Comparison of ENCODE assay signal across 31 cellular contexts in genomic region chr10:80280071-80280800, GRCh38. TPM values are rescaled to one million over a fixed set of nuclear protein-coding genes. Genes with fewer than 3 reads are reported as not detected.
"Had no signal": no experiment of that assay in that cellular context is flagged by ENCODE, and none has a peak within 500 bp of the region (broad histone marks: within the 10 kb centered on the region; RNA-seq: fewer than 3 reads in every experiment).

No MANE protein-coding gene starts in this region.

- H3K4me3 Mint-ChIP-seq: activated naive CD4-positive, alpha-beta T cell treated with anti-CD3 and anti-CD28 coated beads, Interleukin-2, amount 50 U/mL, for 24 hours; activated naive CD8-positive, alpha-beta T cell treated with anti-CD3 and anti-CD28 coated beads, Interleukin-2, amount 50 U/mL, for 24 hours; activated T-cell treated with anti-CD3 and anti-CD28 coated beads, Interleukin-2, amount 50 U/mL, for 24 hours; activated T-helper 17 cell treated with anti-CD3 and anti-CD28 coated beads, Interleukin-2, amount 50 U/mL, for 72 hours; effector memory CD8-positive, alpha-beta T cell; mesothelial cell of epicardium; naive thymus-derived CD4-positive, alpha-beta T cell; T-helper 2 cell treated with Interferon-gamma antibody and Interleukin-4, amounts not matched to agents 5 μg/mL and 100 μg/mL, for 36 hours had no signal

- H3K27me3 Mint-ChIP-seq: activated naive CD4-positive, alpha-beta T cell treated with anti-CD3 and anti-CD28 coated beads, Interleukin-2, amount 50 U/mL, for 24 hours; activated naive CD8-positive, alpha-beta T cell treated with anti-CD3 and anti-CD28 coated beads, Interleukin-2, amount 50 U/mL, for 24 hours; activated T-helper 17 cell treated with anti-CD3 and anti-CD28 coated beads, Interleukin-2, amount 50 U/mL, for 72 hours; naive thymus-derived CD4-positive, alpha-beta T cell had no signal

- H3K4me3 ChIP-seq: coronary artery, heart left ventricle, testis, transverse colon had no signal

- DNase-seq: activated CD4-positive, alpha-beta T cell treated with anti-CD3 and anti-CD28 coated beads for 4 hours; activated CD4-positive, alpha-beta T cell treated with anti-CD3 and anti-CD28 coated beads, Interleukin-2, amount 50 U/mL, for 48 hours; activated naive CD8-positive, alpha-beta T cell treated with anti-CD3 and anti-CD28 coated beads, Interleukin-2, amount 50 U/mL, for 24 hours; activated T-cell treated with anti-CD3 and anti-CD28 coated beads, Interleukin-2, amount 50 U/mL, for 24 hours; amygdala; effector memory CD8-positive, alpha-beta T cell; heart left ventricle; hypothalamus; kidney glomerular epithelial cell; left ventricle myocardium superior; mammary epithelial cell; naive thymus-derived CD4-positive, alpha-beta T cell; occipital lobe; stimulated activated CD4-positive, alpha-beta T cell treated with anti-CD3 and anti-CD28 coated beads, Interleukin-2, amount 100 ng/mL, for 48 hours; stimulated activated naive CD4-positive, alpha-beta T cell treated with Interleukin-2 at 50 U/mL for 16 hours; T-helper 1 cell; testis; transverse colon had no signal

- ATAC-seq: activated T-helper 17 cell treated with anti-CD3 and anti-CD28 coated beads, Interleukin-2, amount 50 U/mL, for 72 hours; effector memory CD8-positive, alpha-beta T cell; heart left ventricle; left ventricle myocardium superior; naive thymus-derived CD4-positive, alpha-beta T cell; right cardiac atrium had no signal

- H3K27ac Mint-ChIP-seq: activated naive CD4-positive, alpha-beta T cell treated with anti-CD3 and anti-CD28 coated beads, Interleukin-2, amount 50 U/mL, for 24 hours; activated naive CD8-positive, alpha-beta T cell treated with anti-CD3 and anti-CD28 coated beads, Interleukin-2, amount 50 U/mL, for 24 hours; activated T-cell treated with anti-CD3 and anti-CD28 coated beads, Interleukin-2, amount 50 U/mL, for 24 hours; activated T-helper 17 cell treated with anti-CD3 and anti-CD28 coated beads, Interleukin-2, amount 50 U/mL, for 72 hours; effector memory CD8-positive, alpha-beta T cell; mesothelial cell of epicardium; naive thymus-derived CD4-positive, alpha-beta T cell; T-helper 2 cell treated with Interferon-gamma antibody and Interleukin-4, amounts not matched to agents 5 μg/mL and 100 μg/mL, for 36 hours had no signal

- H3K4me1 ChIP-seq: foreskin keratinocyte, transverse colon had no signal

- H3K27ac ChIP-seq: coronary artery, foreskin keratinocyte, heart left ventricle, testis, transverse colon had no signal

- H3K36me3 Mint-ChIP-seq: activated naive CD4-positive, alpha-beta T cell treated with anti-CD3 and anti-CD28 coated beads, Interleukin-2, amount 50 U/mL, for 24 hours; mesothelial cell of epicardium; naive thymus-derived CD4-positive, alpha-beta T cell had no signal

- H3K36me3 ChIP-seq: heart left ventricle, transverse colon had no signal

- H3K4me1 Mint-ChIP-seq: activated naive CD4-positive, alpha-beta T cell treated with anti-CD3 and anti-CD28 coated beads, Interleukin-2, amount 50 U/mL, for 24 hours; activated naive CD8-positive, alpha-beta T cell treated with anti-CD3 and anti-CD28 coated beads, Interleukin-2, amount 50 U/mL, for 24 hours; activated T-helper 17 cell treated with anti-CD3 and anti-CD28 coated beads, Interleukin-2, amount 50 U/mL, for 72 hours; mesothelial cell of epicardium; naive thymus-derived CD4-positive, alpha-beta T cell had no signal

- H3K27me3 ChIP-seq: heart left ventricle, testis, transverse colon had no signal

- H3K9me3 ChIP-seq: heart left ventricle, testis, transverse colon had no signal

- H3K9me3 Mint-ChIP-seq: activated naive CD4-positive, alpha-beta T cell treated with anti-CD3 and anti-CD28 coated beads, Interleukin-2, amount 50 U/mL, for 24 hours; activated naive CD8-positive, alpha-beta T cell treated with anti-CD3 and anti-CD28 coated beads, Interleukin-2, amount 50 U/mL, for 24 hours; activated T-cell treated with anti-CD3 and anti-CD28 coated beads, Interleukin-2, amount 50 U/mL, for 24 hours; activated T-helper 17 cell treated with anti-CD3 and anti-CD28 coated beads, Interleukin-2, amount 50 U/mL, for 72 hours; effector memory CD8-positive, alpha-beta T cell; mesothelial cell of epicardium; naive thymus-derived CD4-positive, alpha-beta T cell; T-helper 2 cell treated with Interferon-gamma antibody and Interleukin-4, amounts not matched to agents 5 μg/mL and 100 μg/mL, for 36 hours had no signal

RNA-seq across cellular contexts. Expression of gene MAT1A, which starts 9.2 kb away (rescaled TPM):
- total RNA-seq: activated T-helper 17 cell treated with anti-CD3 and anti-CD28 coated beads, Interleukin-2, amount 50 U/mL, for 72 hours; bronchial epithelial cell; endothelial cell of umbilical vein; foreskin keratinocyte; left ventricle myocardium superior; naive thymus-derived CD4-positive, alpha-beta T cell; occipital lobe; pulmonary artery endothelial cell; skeletal muscle tissue; urinary bladder had no signal
- polyA plus RNA-seq: endothelial cell of umbilical vein; foreskin keratinocyte; heart left ventricle; naive thymus-derived CD4-positive, alpha-beta T cell; neural cell had no signal
